In genomic region chr1:29379438-29380073, GRCh38 we compare ENCODE assay signal across 8 cellular contexts.
DNase-seq lines count a peak whose midpoint lies in the region; TF ChIP-seq lines count a peak whose summit lies in the region.

No MANE protein-coding gene starts in this region.

- H3K27ac ChIP-seq in breast epithelium (no peak overlapping the region), right atrium auricular region (no peak overlapping the region)

- no peaks in the 10 kb centered on the region for H3K4me1 Mint-ChIP-seq in MCF 10A (ENCODE audit: insufficient read depth, unreplicated experiment)

- intact Hi-C loops in MCF 10A (cut with micrococcal nuclease) (loop anchor here (2.0 to 10.0 kb wide), 2 partner anchors 133 to 325 kb away; no protein-coding TSS in a partner anchor), breast epithelium (cut with DNase I; ENCODE audit: low total_unique reads) (loop anchor here (5.0 kb wide), 1 partner anchor 743 kb away; no protein-coding TSS in a partner anchor)

- H3K27me3 ChIP-seq in breast epithelium (no peaks in the 10 kb centered on the region), right atrium auricular region (no peaks in the 10 kb centered on the region)

- TF ChIP-seq POLR2A in breast epithelium (IDR thresholded peaks at IDR 0.05) = no peak

- peaks cover 6% of the 10 kb centered on the region for H3K36me3 Mint-ChIP-seq in MCF 10A (ENCODE audit: insufficient read depth, unreplicated experiment)

- H3K4me3 Mint-ChIP-seq in MCF 10A (ENCODE audit: unreplicated experiment) = no peak overlapping the region

- TF ChIP-seq CTCF in MCF 10A (IDR thresholded peaks at IDR 0.05; ENCODE audit: unreplicated experiment) (peak; percentile 63), breast epithelium (IDR thresholded peaks at IDR 0.05) (no peak), right atrium auricular region (IDR thresholded peaks at IDR 0.05) (peak in 1 of 2 donors; percentile 41)

- H3K9me3 Mint-ChIP-seq in MCF 10A (ENCODE audit: unreplicated experiment) = peaks cover 30% of the 10 kb centered on the region

- CTCF ChIA-PET in MCF 10A (lab: Yijun Ruan, JAX) = no interaction called here

- H3K9me3 ChIP-seq in breast epithelium (peaks cover 25 to 42% of the 10 kb centered on the region in 2 donors), right atrium auricular region (peaks cover 0 to 32% of the 10 kb centered on the region in 2 donors)

- H3K36me3 ChIP-seq in breast epithelium (no peaks in the 10 kb centered on the region), right atrium auricular region (no peaks in the 10 kb centered on the region)

- H3K4me3 ChIP-seq in breast epithelium (no peak overlapping the region), right atrium auricular region (no peak overlapping the region)

- no TSS peak for BruUV-seq in MCF 10A (replicated peaks; lab: Mats Ljungman, UMichigan)

- POLR2A ChIA-PET in MCF 10A (lab: Yijun Ruan, JAX) = interaction anchor here (0.6 kb wide), 1 partner anchor 18 kb away, joined by 3 read pairs; no protein-coding TSS in a partner anchor

- H3K27ac Mint-ChIP-seq in MCF 10A (ENCODE audit: low read depth, unreplicated experiment) = no peak overlapping the region

- H3K4me1 ChIP-seq in breast epithelium (no peaks in the 10 kb centered on the region), right atrium auricular region (no peaks in the 10 kb centered on the region)

- peaks cover 29% of the 10 kb centered on the region for H3K27me3 Mint-ChIP-seq in MCF 10A (ENCODE audit: insufficient read depth, unreplicated experiment)

- DNase-seq in MCF 10A (ENCODE audit: unreplicated experiment) (peak; percentile 44), breast epithelium (ENCODE audit: low spot score in 2 of 2) (no peak), NCI-H2171 (lab: John Stamatoyannopoulos, UW) (peak; percentile 84), ecto neural progenitor cell (ENCODE audit: low spot score) (peak; percentile 47), GM03348 (ENCODE audit: low spot score) (no peak), NCI-H2107 treated with DMSO at 0.1 percent for 48 hours (lab: John Stamatoyannopoulos, UW; ENCODE audit: unreplicated experiment) (no peak), right atrium auricular region (ENCODE audit: low spot score) (no peak)
- peak; percentile 30 for DNase-seq in stimulated activated CD8-positive, alpha-beta memory T cell treated with anti-CD3 and anti-CD28 coated beads, Interleukin-4, amount 100 ng/mL, for 48 hours

Comparison
In these comparisons a context has a peak if more than half of its experiments do, and no peak if none do; other contexts are left out.
1. DNase-seq: peak in MCF 10A (single experiment), NCI-H2171 (single experiment), ecto neural progenitor cell (single experiment) and stimulated activated CD8-positive, alpha-beta memory T cell treated with anti-CD3 and anti-CD28 coated beads, Interleukin-4, amount 100 ng/mL, for 48 hours (single experiment); none in breast epithelium (0 of 2), GM03348 (single experiment), NCI-H2107 treated with DMSO at 0.1 percent for 48 hours (single experiment) and right atrium auricular region (single experiment).